In the genomic region with DNA sequence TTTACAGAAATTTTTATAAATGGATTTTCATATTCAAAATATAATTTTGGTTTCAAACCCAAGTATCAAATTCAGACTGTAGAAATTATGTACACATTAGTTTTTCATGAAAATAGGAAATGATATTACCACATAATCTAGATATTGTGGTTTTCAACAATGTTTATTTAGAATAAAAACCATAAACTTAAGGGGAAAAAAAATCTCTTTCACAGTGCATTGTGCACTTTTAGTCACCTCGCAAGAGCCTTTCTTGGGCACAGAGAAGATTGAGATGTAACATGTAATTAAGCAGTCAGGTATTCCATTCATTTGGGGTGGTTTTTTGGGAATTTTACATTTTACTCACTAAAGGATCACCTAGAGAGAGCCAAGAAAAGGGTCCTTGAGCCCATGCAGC, we compare ENCODE assay signal across 26 cellular contexts.
"Had no signal": no experiment of that assay in that cellular context is flagged by ENCODE, and none has a peak within 500 bp of the region (broad histone marks: within the 10 kb centered on the region; RNA-seq: fewer than 3 reads in every experiment).

No MANE protein-coding gene starts in this region.

- H3K27me3 ChIP-seq: adrenal gland, body of pancreas, cardiac muscle cell, foreskin keratinocyte, neutrophil, right lobe of liver, upper lobe of left lung had no signal

- H3K27ac ChIP-seq: adrenal gland, body of pancreas, cardiac muscle cell, coronary artery, foreskin keratinocyte, neutrophil, right lobe of liver, skin epidermis, thoracic aorta, upper lobe of left lung had no signal

- H3K4me1 ChIP-seq: adrenal gland, body of pancreas, foreskin keratinocyte, right lobe of liver, upper lobe of left lung had no signal

- H3K4me3 ChIP-seq: adrenal gland, body of pancreas, cardiac muscle cell, coronary artery, mucosa of descending colon, right lobe of liver, skin epidermis, thoracic aorta, upper lobe of left lung had no signal

- DNase-seq: activated CD4-positive, alpha-beta T cell treated with anti-CD3 and anti-CD28 coated beads for 36 hours; activated CD4-positive, CD25-positive, alpha-beta regulatory T cell; activated CD8-positive, alpha-beta memory T cell treated with anti-CD3 and anti-CD28 coated beads, Interleukin-2, amount 10 ng/mL, durations not matched to agents 7 days and 5 days; activated CD8-positive, alpha-beta T cell treated with anti-CD3 and anti-CD28 coated beads, Interleukin-2, amount 10 ng/mL, durations not matched to agents 7 days and 5 days; activated naive CD4-positive, alpha-beta T cell treated with Interleukin-2 at 50 U/mL for 16 hours; activated T-cell treated with anti-CD3 and anti-CD28 coated beads, Interleukin-2, amount 50 U/mL, for 72 hours; adrenal gland; aorta; body of pancreas; cerebellar nuclear complex; foreskin keratinocyte; islet precursor cell; left cardiac atrium; left ventricle myocardium superior; mucosa of descending colon; right lobe of liver; stimulated activated CD4-positive, alpha-beta T cell treated with anti-CD3 and anti-CD28 coated beads, Interleukin-12 subunit alpha, Interleukin-12 subunit beta, amount 100 ng/mL, for 4 hours; stimulated activated CD4-positive, alpha-beta T cell treated with anti-CD3 and anti-CD28 coated beads, Interleukin-4, amount 100 ng/mL, for 1 hour; T-cell; upper lobe of left lung had no signal

- ATAC-seq: activated CD4-positive, alpha-beta T cell treated with anti-CD3 and anti-CD28 coated beads for 36 hours; activated CD8-positive, alpha-beta memory T cell treated with anti-CD3 and anti-CD28 coated beads, Interleukin-2, amount 10 ng/mL, durations not matched to agents 7 days and 5 days; activated CD8-positive, alpha-beta T cell treated with anti-CD3 and anti-CD28 coated beads, Interleukin-2, amount 10 ng/mL, durations not matched to agents 7 days and 5 days; body of pancreas; foreskin keratinocyte; left cardiac atrium; left ventricle myocardium superior; mucosa of descending colon; natural killer cell treated with Interleukin-12 subunit alpha and Interleukin-12 subunit beta and Interleukin-15 and Interleukin-18, amount 100 ng/mL, for 72 hours; right lobe of liver; T-cell had no signal

- H3K36me3 ChIP-seq: adrenal gland, neutrophil, right lobe of liver, thoracic aorta, upper lobe of left lung had no signal

- H3K9me3 ChIP-seq: adrenal gland, body of pancreas, mucosa of descending colon, neutrophil, right lobe of liver, thoracic aorta, upper lobe of left lung had no signal
